In the genomic region with DNA sequence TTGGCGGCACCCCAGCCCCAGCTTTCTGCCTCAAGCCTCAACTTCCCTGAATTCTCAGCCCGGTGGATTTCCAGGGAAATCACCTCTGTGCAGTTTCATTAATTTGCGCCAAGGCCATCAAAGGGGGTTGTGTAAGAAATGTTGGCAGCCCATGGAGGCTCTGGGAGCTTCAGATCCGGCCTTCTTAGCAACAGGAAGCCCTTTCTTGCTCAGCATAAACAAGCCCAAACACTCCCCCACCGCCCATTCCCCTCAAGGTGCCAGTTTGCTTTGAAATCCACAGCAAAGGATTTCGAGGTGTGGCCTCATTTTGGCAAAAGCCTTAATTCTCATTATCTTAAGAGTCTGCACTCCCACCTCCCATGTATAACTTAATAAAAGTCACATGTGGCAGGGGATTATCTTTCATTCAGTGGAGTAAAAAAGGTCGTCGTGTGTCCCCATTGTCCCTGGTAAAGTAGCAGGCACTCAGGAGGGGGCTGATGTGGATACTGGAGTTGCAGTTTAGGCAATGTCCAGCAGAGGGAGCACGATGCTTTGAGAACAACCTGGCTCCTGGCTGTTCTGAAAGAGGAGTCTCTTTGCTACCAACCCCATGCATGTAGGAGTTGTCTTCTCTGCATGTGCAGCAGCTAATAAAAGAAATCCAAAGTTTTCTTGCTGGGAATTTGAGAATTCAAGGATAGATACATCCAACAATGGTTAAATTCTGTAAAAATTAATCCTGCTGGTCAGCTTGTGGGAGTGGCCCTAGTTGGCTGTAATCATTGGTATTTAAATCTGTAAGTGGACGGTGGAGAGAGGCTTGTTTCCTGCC, we compare ENCODE assay signal across 8 cellular contexts. TPM values are rescaled to one million over a fixed set of nuclear protein-coding genes. Genes with fewer than 3 reads are reported as not detected.
DNase-seq lines count a peak whose midpoint lies in the region; ATAC-seq and TF ChIP-seq lines count a peak whose summit lies in the region.

No MANE protein-coding gene starts in this region.

- H3K36me3 ChIP-seq in BE2C, result no peaks in the 10 kb centered on the region

- peak; percentile 86 for DNase-seq in BE2C
- DNase-seq in NCI-H748 (lab: John Stamatoyannopoulos, UW; ENCODE audit: unreplicated experiment), result peak; percentile 78
- DNase-seq in activated CD4-positive, alpha-beta T cell treated with anti-CD3 and anti-CD28 coated beads, Interleukin-2, amount 50 U/mL, for 4 hours, result peak; percentile 67 to 76
- DNase-seq in effector CD4-positive, alpha-beta T cell, result peak; percentile 66
- DNase-seq in lung microvascular endothelial cell (ENCODE audit: low read depth in 2 of 2), result peak; percentile 77 to 84
- peak; percentile 75 for DNase-seq in stimulated activated CD8-positive, alpha-beta memory T cell treated with anti-CD3 and anti-CD28 coated beads, Interleukin-15, amount 100 ng/mL, for 1 hour (ENCODE audit: low read depth)

- no peak overlapping the region for H3K4me3 ChIP-seq in BE2C (ENCODE audit: low read depth, low read length)

- H3K9me3 ChIP-seq in BE2C, result no peaks in the 10 kb centered on the region

- ATAC-seq in GM19035 (IDR thresholded peaks at IDR 0.05; ENCODE audit: unreplicated experiment) (peak; percentile 86), HG03457 (IDR thresholded peaks at IDR 0.05; ENCODE audit: unreplicated experiment) (peak; percentile 93)

- peak; percentile 98 for TF ChIP-seq CTCF in BE2C (IDR thresholded peaks at IDR 0.05; ENCODE audit: low read depth, low read length)

- H3K4me1 ChIP-seq in BE2C, result no peaks in the 10 kb centered on the region

- no peaks in the 10 kb centered on the region for H3K27me3 ChIP-seq in BE2C

RNA-seq across cellular contexts. Expression of a gene that starts 39.5 kb away (rescaled TPM):
- polyA plus RNA-seq in BE2C (2012; ENCODE audit: insufficient read depth, insufficient read length, low read depth), result 0.77 TPM
- 2.0 and 3.0 TPM in 2 replicates for total RNA-seq in lung microvascular endothelial cell
